Comparison of ENCODE assay signal across 1 cellular context in the genomic region with DNA sequence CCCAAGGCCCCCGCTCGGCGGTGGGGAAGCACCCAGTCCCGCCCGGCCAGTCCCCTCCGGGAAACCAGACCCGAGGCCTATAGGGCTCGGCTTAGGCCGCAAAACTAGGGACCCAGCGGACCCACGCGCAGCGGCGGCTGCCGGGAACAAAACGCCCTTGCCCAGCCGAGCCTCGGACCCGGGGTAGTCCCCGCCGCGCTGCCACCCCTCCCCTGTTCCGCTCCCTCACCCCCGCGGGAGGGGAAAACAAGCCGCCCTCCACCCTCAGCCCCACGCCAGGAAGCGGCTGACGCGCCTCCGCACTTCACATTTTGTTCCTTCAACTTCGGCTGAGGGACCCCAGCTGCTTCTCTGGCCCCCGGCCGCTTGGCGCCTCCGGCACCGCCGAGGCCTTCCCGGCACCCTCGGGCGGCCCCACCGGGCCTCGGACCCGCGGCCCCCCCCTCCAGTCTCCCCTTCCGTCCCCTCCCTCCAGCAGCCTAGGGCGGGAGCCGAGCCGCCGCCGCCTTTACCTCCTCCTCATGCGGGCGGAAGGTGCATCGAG.
TF ChIP-seq lines count a peak whose summit lies in the region.

No MANE protein-coding gene starts in this region.

TF ChIP-seq in HepG2, 621 proteins besides CTCF, POLR2A, EP300 and RAD21 (continued from another document and continues in another):
- TF ChIP-seq ZNF737 (CRISPR knock-in tag; IDR thresholded peaks at IDR 0.05; ENCODE audit: borderline replicate concordance) (0 out of 2 replicates have a peak, but pooled peaks have one; percentile 54), NCOA5 (CRISPR knock-in tag; IDR thresholded peaks at IDR 0.05) (no peak), MEIS2 (CRISPR knock-in tag; IDR thresholded peaks at IDR 0.05) (no peak), HCFC1 (IDR thresholded peaks at IDR 0.05; ENCODE audit: low read depth, low read length) (no peak), FLYWCH1 (CRISPR knock-in tag; IDR thresholded peaks at IDR 0.05) (no peak), NBN (conservative IDR thresholded peaks at IDR 0.05) (no peak), HIVEP1 (CRISPR knock-in tag; IDR thresholded peaks at IDR 0.05) (peak; percentile 71; the same call in 1 of the 2 replicates), FOXA1 (IDR thresholded peaks at IDR 0.05) (no peak), FOXA1 (CRISPR knock-in tag; IDR thresholded peaks at IDR 0.05) (no peak), ZNF3 (CRISPR knock-in tag; IDR thresholded peaks at IDR 0.05) (no peak), ZNF713 (CRISPR knock-in tag; IDR thresholded peaks at IDR 0.05) (no peak), KDM5B (CRISPR knock-in tag; IDR thresholded peaks at IDR 0.05; ENCODE audit: borderline replicate concordance) (peak; percentile 66), DNMT1 (CRISPR knock-in tag; IDR thresholded peaks at IDR 0.05) (no peak), NFE2L1 (CRISPR knock-in tag; IDR thresholded peaks at IDR 0.05; ENCODE audit: borderline replicate concordance) (no peak), TAF15 (IDR thresholded peaks at IDR 0.05; ENCODE audit: low read depth, low read length, poor library complexity, severe bottlenecking) (no peak), ZNF20 (CRISPR knock-in tag; IDR thresholded peaks at IDR 0.05) (0 out of 2 replicates have a peak, but pooled peaks have one; percentile 70), KLF12 (CRISPR knock-in tag; IDR thresholded peaks at IDR 0.05; ENCODE audit: borderline replicate concordance) (0 out of 2 replicates have a peak, but pooled peaks have one; percentile 24), ZSCAN31 (CRISPR knock-in tag; IDR thresholded peaks at IDR 0.05; ENCODE audit: low read depth) (no peak), KDM5A (IDR thresholded peaks at IDR 0.05; ENCODE audit: borderline replicate concordance, low read length) (peak; percentile 78; the same call in 1 of the 2 replicates), ZFP36 (IDR thresholded peaks at IDR 0.05; ENCODE audit: borderline replicate concordance, low read depth, low read length, partially characterized antibody) (no peak), ZNF17 (CRISPR knock-in tag; IDR thresholded peaks at IDR 0.05) (no peak), ZNF430 (CRISPR knock-in tag; IDR thresholded peaks at IDR 0.05) (no peak), ZNF879 (CRISPR knock-in tag; IDR thresholded peaks at IDR 0.05) (0 out of 2 replicates have a peak, but pooled peaks have one; percentile 51), ZNF225 (CRISPR knock-in tag; IDR thresholded peaks at IDR 0.05) (peak; percentile 26; the same call in 1 of the 2 replicates), ZNF678 (CRISPR knock-in tag; IDR thresholded peaks at IDR 0.05) (no peak), TMF1 (CRISPR knock-in tag; IDR thresholded peaks at IDR 0.05; ENCODE audit: low read depth) (no peak), NRL (CRISPR knock-in tag; IDR thresholded peaks at IDR 0.05; ENCODE audit: borderline replicate concordance) (peak; percentile 51; the same call in 1 of the 2 replicates), KLF9 (CRISPR knock-in tag; IDR thresholded peaks at IDR 0.05; ENCODE audit: low read depth) (no peak), ZMYM3 (CRISPR knock-in tag; IDR thresholded peaks at IDR 0.05) (no peak), SNAI1 (CRISPR knock-in tag; IDR thresholded peaks at IDR 0.05; ENCODE audit: borderline replicate concordance) (peak; percentile 87; the same call in 1 of the 2 replicates)
- TF ChIP-seq, protein P1, sequence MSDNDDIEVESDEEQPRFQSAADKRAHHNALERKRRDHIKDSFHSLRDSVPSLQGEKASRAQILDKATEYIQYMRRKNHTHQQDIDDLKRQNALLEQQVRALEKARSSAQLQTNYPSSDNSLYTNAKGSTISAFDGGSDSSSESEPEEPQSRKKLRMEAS (IDR thresholded peaks at IDR 0.05) = peak; percentile 4; the same call in 1 of the 2 replicates
- TF ChIP-seq, protein P2, sequence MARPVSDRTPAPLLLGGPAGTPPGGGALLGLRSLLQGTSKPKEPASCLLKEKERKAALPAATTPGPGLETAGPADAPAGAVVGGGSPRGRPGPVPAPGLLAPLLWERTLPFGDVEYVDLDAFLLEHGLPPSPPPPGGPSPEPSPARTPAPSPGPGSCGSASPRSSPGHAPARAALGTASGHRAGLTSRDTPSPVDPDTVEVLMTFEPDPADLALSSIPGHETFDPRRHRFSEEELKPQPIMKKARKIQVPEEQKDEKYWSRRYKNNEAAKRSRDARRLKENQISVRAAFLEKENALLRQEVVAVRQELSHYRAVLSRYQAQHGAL (CRISPR knock-in tag; IDR thresholded peaks at IDR 0.05; ENCODE audit: not compliant biosample characterization) = no peak
- TF ChIP-seq, protein P3, sequence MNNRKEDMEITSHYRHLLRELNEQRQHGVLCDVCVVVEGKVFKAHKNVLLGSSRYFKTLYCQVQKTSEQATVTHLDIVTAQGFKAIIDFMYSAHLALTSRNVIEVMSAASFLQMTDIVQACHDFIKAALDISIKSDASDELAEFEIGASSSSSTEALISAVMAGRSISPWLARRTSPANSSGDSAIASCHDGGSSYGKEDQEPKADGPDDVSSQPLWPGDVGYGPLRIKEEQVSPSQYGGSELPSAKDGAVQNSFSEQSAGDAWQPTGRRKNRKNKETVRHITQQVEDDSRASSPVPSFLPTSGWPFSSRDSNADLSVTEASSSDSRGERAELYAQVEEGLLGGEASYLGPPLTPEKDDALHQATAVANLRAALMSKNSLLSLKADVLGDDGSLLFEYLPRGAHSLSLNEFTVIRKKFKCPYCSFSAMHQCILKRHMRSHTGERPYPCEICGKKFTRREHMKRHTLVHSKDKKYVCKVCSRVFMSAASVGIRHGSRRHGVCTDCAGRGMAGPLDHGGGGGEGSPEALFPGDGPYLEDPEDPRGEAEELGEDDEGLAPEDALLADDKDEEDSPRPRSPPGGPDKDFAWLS (CRISPR knock-in tag; IDR thresholded peaks at IDR 0.05; ENCODE audit: borderline replicate concordance) = no peak
- TF ChIP-seq, protein P4, sequence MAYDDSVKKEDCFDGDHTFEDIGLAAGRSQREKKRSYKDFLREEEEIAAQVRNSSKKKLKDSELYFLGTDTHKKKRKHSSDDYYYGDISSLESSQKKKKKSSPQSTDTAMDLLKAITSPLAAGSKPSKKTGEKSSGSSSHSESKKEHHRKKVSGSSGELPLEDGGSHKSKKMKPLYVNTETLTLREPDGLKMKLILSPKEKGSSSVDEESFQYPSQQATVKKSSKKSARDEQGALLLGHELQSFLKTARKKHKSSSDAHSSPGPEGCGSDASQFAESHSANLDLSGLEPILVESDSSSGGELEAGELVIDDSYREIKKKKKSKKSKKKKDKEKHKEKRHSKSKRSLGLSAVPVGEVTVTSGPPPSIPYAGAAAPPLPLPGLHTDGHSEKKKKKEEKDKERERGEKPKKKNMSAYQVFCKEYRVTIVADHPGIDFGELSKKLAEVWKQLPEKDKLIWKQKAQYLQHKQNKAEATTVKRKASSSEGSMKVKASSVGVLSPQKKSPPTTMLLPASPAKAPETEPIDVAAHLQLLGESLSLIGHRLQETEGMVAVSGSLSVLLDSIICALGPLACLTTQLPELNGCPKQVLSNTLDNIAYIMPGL (CRISPR knock-in tag; IDR thresholded peaks at IDR 0.05; ENCODE audit: borderline replicate concordance in 1 of 2, low read depth in 1 of 2) = peak in 1 of 2 experiments; percentile 92; a peak in 2 of 4 replicates
- TF ChIP-seq, protein P5, sequence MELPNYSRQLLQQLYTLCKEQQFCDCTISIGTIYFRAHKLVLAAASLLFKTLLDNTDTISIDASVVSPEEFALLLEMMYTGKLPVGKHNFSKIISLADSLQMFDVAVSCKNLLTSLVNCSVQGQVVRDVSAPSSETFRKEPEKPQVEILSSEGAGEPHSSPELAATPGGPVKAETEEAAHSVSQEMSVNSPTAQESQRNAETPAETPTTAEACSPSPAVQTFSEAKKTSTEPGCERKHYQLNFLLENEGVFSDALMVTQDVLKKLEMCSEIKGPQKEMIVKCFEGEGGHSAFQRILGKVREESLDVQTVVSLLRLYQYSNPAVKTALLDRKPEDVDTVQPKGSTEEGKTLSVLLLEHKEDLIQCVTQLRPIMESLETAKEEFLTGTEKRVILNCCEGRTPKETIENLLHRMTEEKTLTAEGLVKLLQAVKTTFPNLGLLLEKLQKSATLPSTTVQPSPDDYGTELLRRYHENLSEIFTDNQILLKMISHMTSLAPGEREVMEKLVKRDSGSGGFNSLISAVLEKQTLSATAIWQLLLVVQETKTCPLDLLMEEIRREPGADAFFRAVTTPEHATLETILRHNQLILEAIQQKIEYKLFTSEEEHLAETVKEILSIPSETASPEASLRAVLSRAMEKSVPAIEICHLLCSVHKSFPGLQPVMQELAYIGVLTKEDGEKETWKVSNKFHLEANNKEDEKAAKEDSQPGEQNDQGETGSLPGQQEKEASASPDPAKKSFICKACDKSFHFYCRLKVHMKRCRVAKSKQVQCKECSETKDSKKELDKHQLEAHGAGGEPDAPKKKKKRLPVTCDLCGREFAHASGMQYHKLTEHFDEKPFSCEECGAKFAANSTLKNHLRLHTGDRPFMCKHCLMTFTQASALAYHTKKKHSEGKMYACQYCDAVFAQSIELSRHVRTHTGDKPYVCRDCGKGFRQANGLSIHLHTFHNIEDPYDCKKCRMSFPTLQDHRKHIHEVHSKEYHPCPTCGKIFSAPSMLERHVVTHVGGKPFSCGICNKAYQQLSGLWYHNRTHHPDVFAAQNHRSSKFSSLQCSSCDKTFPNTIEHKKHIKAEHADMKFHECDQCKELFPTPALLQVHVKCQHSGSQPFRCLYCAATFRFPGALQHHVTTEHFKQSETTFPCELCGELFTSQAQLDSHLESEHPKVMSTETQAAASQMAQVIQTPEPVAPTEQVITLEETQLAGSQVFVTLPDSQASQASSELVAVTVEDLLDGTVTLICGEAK (IDR thresholded peaks at IDR 0.05) = no peak
- TF ChIP-seq, protein P5 (CRISPR knock-in tag; IDR thresholded peaks at IDR 0.05) = peak; percentile 35; the same call in 1 of the 2 replicates
- TF ChIP-seq, protein P6, sequence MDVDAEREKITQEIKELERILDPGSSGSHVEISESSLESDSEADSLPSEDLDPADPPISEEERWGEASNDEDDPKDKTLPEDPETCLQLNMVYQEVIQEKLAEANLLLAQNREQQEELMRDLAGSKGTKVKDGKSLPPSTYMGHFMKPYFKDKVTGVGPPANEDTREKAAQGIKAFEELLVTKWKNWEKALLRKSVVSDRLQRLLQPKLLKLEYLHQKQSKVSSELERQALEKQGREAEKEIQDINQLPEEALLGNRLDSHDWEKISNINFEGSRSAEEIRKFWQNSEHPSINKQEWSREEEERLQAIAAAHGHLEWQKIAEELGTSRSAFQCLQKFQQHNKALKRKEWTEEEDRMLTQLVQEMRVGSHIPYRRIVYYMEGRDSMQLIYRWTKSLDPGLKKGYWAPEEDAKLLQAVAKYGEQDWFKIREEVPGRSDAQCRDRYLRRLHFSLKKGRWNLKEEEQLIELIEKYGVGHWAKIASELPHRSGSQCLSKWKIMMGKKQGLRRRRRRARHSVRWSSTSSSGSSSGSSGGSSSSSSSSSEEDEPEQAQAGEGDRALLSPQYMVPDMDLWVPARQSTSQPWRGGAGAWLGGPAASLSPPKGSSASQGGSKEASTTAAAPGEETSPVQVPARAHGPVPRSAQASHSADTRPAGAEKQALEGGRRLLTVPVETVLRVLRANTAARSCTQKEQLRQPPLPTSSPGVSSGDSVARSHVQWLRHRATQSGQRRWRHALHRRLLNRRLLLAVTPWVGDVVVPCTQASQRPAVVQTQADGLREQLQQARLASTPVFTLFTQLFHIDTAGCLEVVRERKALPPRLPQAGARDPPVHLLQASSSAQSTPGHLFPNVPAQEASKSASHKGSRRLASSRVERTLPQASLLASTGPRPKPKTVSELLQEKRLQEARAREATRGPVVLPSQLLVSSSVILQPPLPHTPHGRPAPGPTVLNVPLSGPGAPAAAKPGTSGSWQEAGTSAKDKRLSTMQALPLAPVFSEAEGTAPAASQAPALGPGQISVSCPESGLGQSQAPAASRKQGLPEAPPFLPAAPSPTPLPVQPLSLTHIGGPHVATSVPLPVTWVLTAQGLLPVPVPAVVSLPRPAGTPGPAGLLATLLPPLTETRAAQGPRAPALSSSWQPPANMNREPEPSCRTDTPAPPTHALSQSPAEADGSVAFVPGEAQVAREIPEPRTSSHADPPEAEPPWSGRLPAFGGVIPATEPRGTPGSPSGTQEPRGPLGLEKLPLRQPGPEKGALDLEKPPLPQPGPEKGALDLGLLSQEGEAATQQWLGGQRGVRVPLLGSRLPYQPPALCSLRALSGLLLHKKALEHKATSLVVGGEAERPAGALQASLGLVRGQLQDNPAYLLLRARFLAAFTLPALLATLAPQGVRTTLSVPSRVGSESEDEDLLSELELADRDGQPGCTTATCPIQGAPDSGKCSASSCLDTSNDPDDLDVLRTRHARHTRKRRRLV (CRISPR knock-in tag; IDR thresholded peaks at IDR 0.05) = 0 out of 2 replicates have a peak, but pooled peaks have one; percentile 53
- TF ChIP-seq, protein P7, sequence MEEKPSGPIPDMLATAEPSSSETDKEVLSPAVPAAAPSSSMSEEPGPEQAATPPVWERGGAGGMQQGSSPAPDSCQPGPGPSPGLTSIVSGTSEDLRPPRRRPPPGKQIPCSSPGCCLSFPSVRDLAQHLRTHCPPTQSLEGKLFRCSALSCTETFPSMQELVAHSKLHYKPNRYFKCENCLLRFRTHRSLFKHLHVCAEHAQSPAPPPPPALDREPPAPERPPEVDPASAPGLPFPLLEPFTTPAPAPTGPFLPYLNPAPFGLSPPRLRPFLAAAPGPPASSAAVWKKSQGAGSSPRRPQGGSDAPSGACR (CRISPR knock-in tag; IDR thresholded peaks at IDR 0.05) = no peak
